In the genomic region with DNA sequence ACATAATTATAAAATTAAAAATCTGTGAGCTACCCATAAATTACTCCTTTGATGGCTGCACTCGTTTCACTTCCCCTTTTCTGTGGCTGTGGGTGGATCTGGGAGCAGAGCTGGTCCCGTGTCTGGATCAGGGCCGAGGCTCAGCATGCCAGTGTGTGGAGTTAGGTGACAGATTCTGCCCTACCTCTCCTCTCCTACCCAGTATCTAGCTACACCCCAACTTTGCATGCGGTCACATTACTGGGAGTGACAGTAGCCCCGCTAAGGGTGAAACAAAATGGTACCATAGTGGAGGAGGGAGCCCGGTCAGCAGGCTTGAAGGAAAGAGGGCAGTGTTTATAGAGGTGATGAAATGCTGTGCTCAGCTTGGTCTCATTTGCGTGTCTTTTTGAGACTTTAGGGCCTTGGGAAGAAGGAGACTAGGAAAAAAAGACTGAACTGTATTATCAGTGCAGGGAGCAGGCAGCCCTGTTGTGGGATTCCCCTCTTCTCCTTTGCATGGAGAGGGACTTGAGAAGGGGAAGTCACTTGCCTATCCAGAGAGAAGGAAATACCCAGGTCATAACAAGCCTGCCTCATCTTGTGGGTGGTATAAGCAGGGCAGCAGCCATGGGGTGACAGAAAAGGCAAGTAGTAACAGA, we compare ENCODE assay signal across 8 cellular contexts. TPM values are rescaled to one million over a fixed set of nuclear protein-coding genes. Genes with fewer than 3 reads are reported as not detected.
DNase-seq lines count a peak whose midpoint lies in the region; ATAC-seq and TF ChIP-seq lines count a peak whose summit lies in the region.

No MANE protein-coding gene starts in this region.

- TF ChIP-seq POLR2A in GM15510 (IDR thresholded peaks at IDR 0.05; ENCODE audit: borderline replicate concordance, extremely low read depth, insufficient read length) = peak; percentile 15

- DNase-seq in lower lobe of right lung = peak; percentile 69
- no peak for DNase-seq in T-helper 2 cell treated with Interferon-gamma antibody and Interleukin-4, amounts not matched to agents 5 μg/mL and 100 μg/mL, for 36 hours (ENCODE audit: low spot score)
- DNase-seq in activated CD4-positive, alpha-beta T cell treated with anti-CD3 and anti-CD28 coated beads, Interleukin-2, amount 50 U/mL, for 4 hours = no peak
- DNase-seq in cortex of kidney (lab: John Stamatoyannopoulos, UW) = no peak
- DNase-seq in stimulated activated CD4-positive, alpha-beta T cell treated with anti-CD3 and anti-CD28 coated beads, Interleukin-4, amount 100 ng/mL, for 24 hours = no peak

- H3K36me3 Mint-ChIP-seq in T-helper 2 cell treated with Interferon-gamma antibody and Interleukin-4, amounts not matched to agents 5 μg/mL and 100 μg/mL, for 36 hours (ENCODE audit: low read depth) = no peaks in the 10 kb centered on the region

- no peak overlapping the region for H3K27ac Mint-ChIP-seq in T-helper 2 cell treated with Interferon-gamma antibody and Interleukin-4, amounts not matched to agents 5 μg/mL and 100 μg/mL, for 36 hours

- H3K27me3 Mint-ChIP-seq in T-helper 2 cell treated with Interferon-gamma antibody and Interleukin-4, amounts not matched to agents 5 μg/mL and 100 μg/mL, for 36 hours (ENCODE audit: low read depth) = no peaks in the 10 kb centered on the region

- no peak overlapping the region for H3K27ac ChIP-seq in lower lobe of right lung

- no peaks in the 10 kb centered on the region for H3K36me3 ChIP-seq in lower lobe of right lung

- intact Hi-C loops in lower lobe of right lung (cut with DNase I) = no loop called here

- TF ChIP-seq CTCF in lower lobe of right lung (IDR thresholded peaks at IDR 0.05) = no peak

- H3K4me3 Mint-ChIP-seq in T-helper 2 cell treated with Interferon-gamma antibody and Interleukin-4, amounts not matched to agents 5 μg/mL and 100 μg/mL, for 36 hours = no peak overlapping the region

- no peaks in the 10 kb centered on the region for H3K27me3 ChIP-seq in lower lobe of right lung (ENCODE audit: low read depth)

- H3K4me1 Mint-ChIP-seq in T-helper 2 cell treated with Interferon-gamma antibody and Interleukin-4, amounts not matched to agents 5 μg/mL and 100 μg/mL, for 36 hours (ENCODE audit: low read depth) = peaks cover 40% of the 10 kb centered on the region

- H3K4me3 ChIP-seq in lower lobe of right lung = peak overlapping the region; percentile 23

- ATAC-seq in GM21447 (IDR thresholded peaks at IDR 0.05; ENCODE audit: unreplicated experiment) (peak; percentile 75), HG03565 (IDR thresholded peaks at IDR 0.05; ENCODE audit: unreplicated experiment) (peak; percentile 40), lower lobe of right lung (peak; percentile 78 to 81)

- no peaks in the 10 kb centered on the region for H3K9me3 Mint-ChIP-seq in T-helper 2 cell treated with Interferon-gamma antibody and Interleukin-4, amounts not matched to agents 5 μg/mL and 100 μg/mL, for 36 hours

- H3K9me3 ChIP-seq in lower lobe of right lung = no peaks in the 10 kb centered on the region

- H3K4me1 ChIP-seq in lower lobe of right lung = peaks cover 19% of the 10 kb centered on the region

RNA-seq across cellular contexts. Expression of a gene that starts 48.4 kb away (rescaled TPM):
- 26.4 TPM for total RNA-seq in lower lobe of right lung
